ENCODE assay signal across 11 cellular contexts in the genomic region with DNA sequence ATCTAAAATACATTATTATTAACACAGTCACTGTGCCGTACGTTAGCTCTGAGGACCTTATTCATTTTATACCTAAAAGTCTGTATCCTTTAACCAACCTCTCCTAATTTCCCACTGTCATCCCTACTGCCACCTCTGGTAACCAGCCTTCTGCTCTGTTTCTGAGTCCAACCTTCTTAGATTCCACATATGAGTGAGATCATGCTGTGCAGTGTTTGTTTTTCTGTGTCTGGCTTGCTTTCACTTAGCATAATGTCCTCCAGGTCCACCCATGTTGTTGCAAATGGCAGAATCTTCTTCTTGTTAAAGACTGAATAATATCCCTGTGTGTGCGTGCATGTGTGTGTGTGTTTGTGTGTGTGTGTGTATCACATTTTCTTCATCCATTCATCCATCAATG.
A peak's percentile ranks its signal among the peaks of the same experiment; 100 is the strongest.
DNase-seq lines count a peak whose midpoint lies in the region; ATAC-seq and TF ChIP-seq lines count a peak whose summit lies in the region.
"Had no signal": no experiment of that assay in that cellular context is flagged by ENCODE, and none has a peak within 500 bp of the region (broad histone marks: within the 10 kb centered on the region; RNA-seq: fewer than 3 reads in every experiment).

No MANE protein-coding gene starts in this region.

- peaks cover 6% of the 10 kb centered on the region for H3K4me1 Mint-ChIP-seq in osteocyte (ENCODE audit: unreplicated experiment)

- H3K27ac ChIP-seq in HEK293 (ENCODE audit: extremely low read depth, low read depth, low read length), result no peak overlapping the region
- H3K27ac ChIP-seq: SJCRH30, thyroid gland had no signal

- no peaks in the 10 kb centered on the region for H3K4me1 ChIP-seq in HEK293 (ENCODE audit: control insufficient read depth, insufficient read depth, low read length)
- H3K4me1 ChIP-seq: SJCRH30, thyroid gland had no signal

- CTCF ChIA-PET in HEK293 (lab: Yijun Ruan, JAX), result interaction anchor here (0.8 to 0.9 kb wide), 2 partner anchors 17 to 23 kb away, joined by 3 to 4 read pairs; no protein-coding TSS in a partner anchor

- H3K36me3 Mint-ChIP-seq in osteocyte (ENCODE audit: unreplicated experiment), result peaks cover 2% of the 10 kb centered on the region

- H3K27me3 Mint-ChIP-seq in osteocyte (ENCODE audit: unreplicated experiment), result no peaks in the 10 kb centered on the region

- H3K9me3 Mint-ChIP-seq in osteocyte (ENCODE audit: unreplicated experiment), result no peaks in the 10 kb centered on the region

- no peak overlapping the region for H3K27ac Mint-ChIP-seq in osteocyte (ENCODE audit: unreplicated experiment)

- H3K9me3 ChIP-seq in HEK293 (ENCODE audit: control insufficient read depth, insufficient read depth, low read depth, low read length), result no peaks in the 10 kb centered on the region
- H3K9me3 ChIP-seq: SJCRH30, thyroid gland had no signal

- TF ChIP-seq CTCF in HEK293 (tag by site-specific recombination; IDR thresholded peaks at IDR 0.05) (no peak; the same call in 1 of the 2 replicates), cardiac fibroblast (IDR thresholded peaks at IDR 0.05; ENCODE audit: low read depth, low read length) (peak; percentile 34), osteocyte (IDR thresholded peaks at IDR 0.05) (peak; percentile 48)

- no peak for ATAC-seq in HG02763 (IDR thresholded peaks at IDR 0.05; ENCODE audit: unreplicated experiment)
- ATAC-seq in GM21390 (IDR thresholded peaks at IDR 0.05; ENCODE audit: unreplicated experiment), result no peak

- DNase-seq in NCI-H2196 treated with DMSO at 0.1 percent for 48 hours (lab: John Stamatoyannopoulos, UW; ENCODE audit: unreplicated experiment) (peak; percentile 64), cardiac fibroblast (ENCODE audit: low read depth in 2 of 2) (peak in 1 of 2 donors; percentile 41), osteocyte (ENCODE audit: extremely low spot score, unreplicated experiment) (no peak)
- DNase-seq in activated CD8-positive, alpha-beta memory T cell treated with anti-CD3 and anti-CD28 coated beads, Interleukin-2, amount 50 U/mL, for 4 hours, result no peak
- DNase-seq: hippocampal formation, NCI-H1105, SJCRH30 had no signal

- POLR2A ChIA-PET in HEK293 (lab: Yijun Ruan, JAX), result no interaction called here

- no peak overlapping the region for H3K4me3 ChIP-seq in HEK293 (ENCODE audit: low read depth, low read length)
- no peak overlapping the region for H3K4me3 ChIP-seq in cardiac fibroblast (replicated peaks in 1 of 2; ENCODE audit: low read depth in 2 of 2, low read length in 2 of 2)
- H3K4me3 ChIP-seq: SJCRH30, thyroid gland had no signal

- H3K4me3 Mint-ChIP-seq in osteocyte (ENCODE audit: unreplicated experiment), result no peak overlapping the region

- no peaks in the 10 kb centered on the region for H3K36me3 ChIP-seq in HEK293 (ENCODE audit: control insufficient read depth in 2 of 2, insufficient read depth in 1 of 2, low read length in 2 of 2)
- H3K36me3 ChIP-seq: SJCRH30, thyroid gland had no signal

TF ChIP-seq in HEK293, 187 proteins besides CTCF, POLR2A, EP300 and RAD21:
- TF ChIP-seq ZNF366 (tag by site-specific recombination; conservative IDR thresholded peaks at IDR 0.05) (0 out of 2 replicates have a peak, but pooled peaks have one; percentile 49), ZNF324 (tag by site-specific recombination; IDR thresholded peaks at IDR 0.05) (0 out of 2 replicates have a peak, but pooled peaks have one; percentile 36), ZIC2 (tag by site-specific recombination; IDR thresholded peaks at IDR 0.05) (peak; percentile 75), TRIM28 (IDR thresholded peaks at IDR 0.05; ENCODE audit: borderline replicate concordance, low read length) (0 out of 2 replicates have a peak, but pooled peaks have one; percentile 38), ZFP69B (tag by site-specific recombination; IDR thresholded peaks at IDR 0.05) (peak; percentile 23; the same call in 1 of the 2 replicates), RBAK (tag by site-specific recombination; IDR thresholded peaks at IDR 0.05) (0 out of 2 replicates have a peak, but pooled peaks have one; percentile 4), ZNF645 (tag by site-specific recombination; IDR thresholded peaks at IDR 0.05) (no peak), ZNF221 (tag by site-specific recombination; IDR thresholded peaks at IDR 0.05; ENCODE audit: borderline replicate concordance) (no peak), YY2 (tag by site-specific recombination; IDR thresholded peaks at IDR 0.05) (0 out of 2 replicates have a peak, but pooled peaks have one; percentile 29), ZNF600 (tag by site-specific recombination; IDR thresholded peaks at IDR 0.05) (peak; percentile 57; the same call in 1 of the 2 replicates), SP7 (tag by site-specific recombination; IDR thresholded peaks at IDR 0.05) (peak; percentile 21; the same call in 1 of the 2 replicates), ZBTB17 (tag by site-specific recombination; IDR thresholded peaks at IDR 0.05) (peak; percentile 60)
- TF ChIP-seq, protein P1, sequence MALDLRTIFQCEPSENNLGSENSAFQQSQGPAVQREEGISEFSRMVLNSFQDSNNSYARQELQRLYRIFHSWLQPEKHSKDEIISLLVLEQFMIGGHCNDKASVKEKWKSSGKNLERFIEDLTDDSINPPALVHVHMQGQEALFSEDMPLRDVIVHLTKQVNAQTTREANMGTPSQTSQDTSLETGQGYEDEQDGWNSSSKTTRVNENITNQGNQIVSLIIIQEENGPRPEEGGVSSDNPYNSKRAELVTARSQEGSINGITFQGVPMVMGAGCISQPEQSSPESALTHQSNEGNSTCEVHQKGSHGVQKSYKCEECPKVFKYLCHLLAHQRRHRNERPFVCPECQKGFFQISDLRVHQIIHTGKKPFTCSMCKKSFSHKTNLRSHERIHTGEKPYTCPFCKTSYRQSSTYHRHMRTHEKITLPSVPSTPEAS (tag by site-specific recombination; IDR thresholded peaks at IDR 0.05), result peak; percentile 54; the same call in 1 of the 2 replicates
- TF ChIP-seq, protein P2, sequence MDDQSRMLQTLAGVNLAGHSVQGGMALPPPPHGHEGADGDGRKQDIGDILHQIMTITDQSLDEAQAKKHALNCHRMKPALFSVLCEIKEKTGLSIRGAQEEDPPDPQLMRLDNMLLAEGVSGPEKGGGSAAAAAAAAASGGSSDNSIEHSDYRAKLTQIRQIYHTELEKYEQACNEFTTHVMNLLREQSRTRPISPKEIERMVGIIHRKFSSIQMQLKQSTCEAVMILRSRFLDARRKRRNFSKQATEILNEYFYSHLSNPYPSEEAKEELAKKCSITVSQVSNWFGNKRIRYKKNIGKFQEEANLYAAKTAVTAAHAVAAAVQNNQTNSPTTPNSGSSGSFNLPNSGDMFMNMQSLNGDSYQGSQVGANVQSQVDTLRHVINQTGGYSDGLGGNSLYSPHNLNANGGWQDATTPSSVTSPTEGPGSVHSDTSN (CRISPR knock-in tag; IDR thresholded peaks at IDR 0.05), result no peak
- TF ChIP-seq, protein P3, sequence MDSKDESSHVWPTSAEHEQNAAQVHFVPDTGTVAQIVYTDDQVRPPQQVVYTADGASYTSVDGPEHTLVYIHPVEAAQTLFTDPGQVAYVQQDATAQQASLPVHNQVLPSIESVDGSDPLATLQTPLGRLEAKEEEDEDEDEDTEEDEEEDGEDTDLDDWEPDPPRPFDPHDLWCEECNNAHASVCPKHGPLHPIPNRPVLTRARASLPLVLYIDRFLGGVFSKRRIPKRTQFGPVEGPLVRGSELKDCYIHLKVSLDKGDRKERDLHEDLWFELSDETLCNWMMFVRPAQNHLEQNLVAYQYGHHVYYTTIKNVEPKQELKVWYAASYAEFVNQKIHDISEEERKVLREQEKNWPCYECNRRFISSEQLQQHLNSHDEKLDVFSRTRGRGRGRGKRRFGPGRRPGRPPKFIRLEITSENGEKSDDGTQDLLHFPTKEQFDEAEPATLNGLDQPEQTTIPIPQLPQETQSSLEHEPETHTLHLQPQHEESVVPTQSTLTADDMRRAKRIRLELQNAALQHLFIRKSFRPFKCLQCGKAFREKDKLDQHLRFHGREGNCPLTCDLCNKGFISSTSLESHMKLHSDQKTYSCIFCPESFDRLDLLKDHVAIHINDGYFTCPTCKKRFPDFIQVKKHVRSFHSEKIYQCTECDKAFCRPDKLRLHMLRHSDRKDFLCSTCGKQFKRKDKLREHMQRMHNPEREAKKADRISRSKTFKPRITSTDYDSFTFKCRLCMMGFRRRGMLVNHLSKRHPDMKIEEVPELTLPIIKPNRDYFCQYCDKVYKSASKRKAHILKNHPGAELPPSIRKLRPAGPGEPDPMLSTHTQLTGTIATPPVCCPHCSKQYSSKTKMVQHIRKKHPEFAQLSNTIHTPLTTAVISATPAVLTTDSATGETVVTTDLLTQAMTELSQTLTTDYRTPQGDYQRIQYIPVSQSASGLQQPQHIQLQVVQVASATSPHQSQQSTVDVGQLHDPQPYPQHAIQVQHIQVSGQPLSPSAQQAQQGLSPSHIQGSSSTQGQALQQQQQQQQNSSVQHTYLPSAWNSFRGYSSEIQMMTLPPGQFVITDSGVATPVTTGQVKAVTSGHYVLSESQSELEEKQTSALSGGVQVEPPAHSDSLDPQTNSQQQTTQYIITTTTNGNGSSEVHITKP (tag by site-specific recombination; IDR thresholded peaks at IDR 0.05), result peak; percentile 66
TF ChIP-seq in HEK293: peak in this region for 12.
